Comparison of ENCODE assay signal across 8 cellular contexts in the genomic region with DNA sequence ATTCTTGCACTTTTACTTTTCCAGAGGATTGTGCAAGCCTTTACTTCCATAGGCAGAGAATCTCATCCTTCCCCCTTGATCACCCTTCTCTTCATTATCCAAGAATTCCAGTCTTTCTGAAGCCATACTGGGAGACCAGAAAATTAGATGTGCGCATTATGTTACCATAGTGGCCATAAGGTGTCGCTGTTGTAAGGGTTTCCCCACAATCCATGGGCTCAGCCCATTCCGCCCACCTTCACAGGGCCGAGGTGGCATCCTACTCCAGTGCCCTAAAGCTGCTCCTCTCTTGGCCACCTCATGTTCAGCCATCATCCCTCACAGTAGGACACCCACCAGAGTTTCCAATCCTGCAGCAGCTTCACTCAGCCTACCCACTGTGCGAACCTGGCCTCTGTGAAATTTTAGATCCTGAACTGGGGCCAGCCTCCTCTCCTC. TPM values are rescaled to one million over a fixed set of nuclear protein-coding genes. Genes with fewer than 3 reads are reported as not detected.
DNase-seq lines count a peak whose midpoint lies in the region; ATAC-seq and TF ChIP-seq lines count a peak whose summit lies in the region.

No MANE protein-coding gene starts in this region.

- DNase-seq in ELR (ENCODE audit: low read depth) (peak; percentile 60), glutamatergic neuron (peak; percentile 67), retina (peak; percentile 52), NCI-H146 (lab: John Stamatoyannopoulos, UW) (no peak), NCI-H2029 treated with DMSO at 0.1 percent for 48 hours (lab: John Stamatoyannopoulos, UW) (no peak)
- peak; percentile 15 for DNase-seq in Jurkat, Clone E6-1 (ENCODE audit: low read depth, low spot score)
- DNase-seq in activated CD4-positive, alpha-beta T cell treated with anti-CD3 and anti-CD28 coated beads, Interleukin-2, amount 50 U/mL, for 1 hour, result peak; percentile 21

- TF ChIP-seq CTCF in glutamatergic neuron (IDR thresholded peaks at IDR 0.05; ENCODE audit: partially characterized antibody, unreplicated experiment), result peak; percentile 83

- no peaks in the 10 kb centered on the region for H3K36me3 Mint-ChIP-seq in glutamatergic neuron (ENCODE audit: unreplicated experiment)

- H3K27me3 Mint-ChIP-seq in glutamatergic neuron (ENCODE audit: unreplicated experiment), result no peaks in the 10 kb centered on the region

- H3K4me3 ChIP-seq in Jurkat, Clone E6-1 (ENCODE audit: low read length), result no peak overlapping the region

- no peak for ATAC-seq in HG03045 (IDR thresholded peaks at IDR 0.05; ENCODE audit: unreplicated experiment)

- no peak overlapping the region for H3K4me3 Mint-ChIP-seq in glutamatergic neuron (ENCODE audit: unreplicated experiment)

- peaks cover 21% of the 10 kb centered on the region for H3K4me1 Mint-ChIP-seq in glutamatergic neuron (ENCODE audit: low read depth, unreplicated experiment)

- H3K9me3 Mint-ChIP-seq in glutamatergic neuron (ENCODE audit: unreplicated experiment), result peaks cover 4% of the 10 kb centered on the region

- H3K27ac Mint-ChIP-seq in glutamatergic neuron (ENCODE audit: unreplicated experiment), result peak overlapping the region; percentile 15

RNA-seq across cellular contexts. Expression of a gene that starts 35.0 kb away (rescaled TPM):
- 3.6 TPM for polyA plus RNA-seq in Jurkat, Clone E6-1 (2012; ENCODE audit: insufficient read depth, insufficient read length)
- total RNA-seq in glutamatergic neuron (ENCODE audit: unreplicated experiment), result not detected

RNA-seq across cellular contexts. Expression of a gene that starts 37.1 kb away (rescaled TPM):
- polyA plus RNA-seq in Jurkat, Clone E6-1 (2012; ENCODE audit: insufficient read depth, insufficient read length), result 405 TPM
- total RNA-seq in glutamatergic neuron (ENCODE audit: unreplicated experiment), result 379 TPM

Comparison
In these comparisons a context has a peak if more than half of its experiments do, and no peak if none do; other contexts are left out.
1. DNase-seq: peak in ELR (single experiment), Jurkat, Clone E6-1 (single experiment), activated CD4-positive, alpha-beta T cell treated with anti-CD3 and anti-CD28 coated beads, Interleukin-2, amount 50 U/mL, for 1 hour (single experiment), glutamatergic neuron (single experiment) and retina (single experiment); none in NCI-H146 (single experiment) and NCI-H2029 treated with DMSO at 0.1 percent for 48 hours (single experiment).